In genomic region chr6:115914098-115914497, GRCh38 we compare ENCODE assay signal across 19 cellular contexts.
"Had no signal": no experiment of that assay in that cellular context is flagged by ENCODE, and none has a peak within 500 bp of the region (broad histone marks: within the 10 kb centered on the region; RNA-seq: fewer than 3 reads in every experiment).

No MANE protein-coding gene starts in this region.

- DNase-seq: activated CD4-positive, CD25-positive, alpha-beta regulatory T cell treated with anti-CD3 and anti-CD28 coated beads, Interleukin-2, amount 50 U/mL, for 72 hours; activated naive CD4-positive, alpha-beta T cell; erythroblast; heart right ventricle; islet precursor cell; natural killer cell; nucleus accumbens; right cardiac atrium; stimulated activated CD4-positive, alpha-beta T cell treated with anti-CD3 and anti-CD28 coated beads, Interleukin-15, amount 100 ng/mL, for 24 hours; stimulated activated CD4-positive, alpha-beta T cell treated with anti-CD3 and anti-CD28 coated beads, Interleukin-4, amount 100 ng/mL, for 1 hour; stimulated activated naive B cell treated with anti-CD40 and anti-IgM and Interleukin-4, amounts not matched to agents 10 μg/mL and 1 μg/mL and 100 μg/mL, for 72 hours; uterus had no signal

- H3K4me1 Mint-ChIP-seq: natural killer cell; stimulated activated naive B cell treated with anti-CD40 and anti-IgM and Interleukin-4, amounts not matched to agents 10 μg/mL and 1 μg/mL and 100 μg/mL, for 72 hours had no signal

- H3K36me3 ChIP-seq: gastroesophageal sphincter, heart right ventricle, tibial nerve, uterus had no signal

- H3K36me3 Mint-ChIP-seq: natural killer cell; stimulated activated naive B cell treated with anti-CD40 and anti-IgM and Interleukin-4, amounts not matched to agents 10 μg/mL and 1 μg/mL and 100 μg/mL, for 72 hours had no signal

- H3K9me3 Mint-ChIP-seq: activated T-helper 1 cell treated with anti-CD3 and anti-CD28 coated beads, Interleukin-12 subunit alpha, Interleukin-12 subunit beta, Interleukin-2, Interleukin-4 antibody, amounts not matched to agents 30 ng/mL and 10 ng/mL and 1 ng/mL, durations not matched to agents 14 hours and 24 hours and 36 hours; T-helper 2 cell treated with Interferon-gamma antibody and Interleukin-4, amounts not matched to agents 5 μg/mL and 100 μg/mL, for 36 hours had no signal

- H3K27ac Mint-ChIP-seq: activated T-helper 1 cell treated with anti-CD3 and anti-CD28 coated beads, Interleukin-12 subunit alpha, Interleukin-12 subunit beta, Interleukin-2, Interleukin-4 antibody, amounts not matched to agents 30 ng/mL and 10 ng/mL and 1 ng/mL, durations not matched to agents 14 hours and 24 hours and 36 hours; natural killer cell; progenitor cell of endocrine pancreas; stimulated activated naive B cell treated with anti-CD40 and anti-IgM and Interleukin-4, amounts not matched to agents 10 μg/mL and 1 μg/mL and 100 μg/mL, for 72 hours; T-helper 2 cell treated with Interferon-gamma antibody and Interleukin-4, amounts not matched to agents 5 μg/mL and 100 μg/mL, for 36 hours had no signal

- H3K27me3 Mint-ChIP-seq: progenitor cell of endocrine pancreas had no signal

- H3K4me1 ChIP-seq: gastroesophageal sphincter, heart right ventricle, tibial nerve, uterus had no signal

- H3K27ac ChIP-seq: gastroesophageal sphincter, heart right ventricle, skin epidermis, tibial nerve, uterus had no signal

- ATAC-seq: gastroesophageal sphincter; heart right ventricle; left lobe of liver; natural killer cell; right cardiac atrium; stimulated activated naive B cell treated with anti-CD40 and anti-IgM and Interleukin-4, amounts not matched to agents 10 μg/mL and 1 μg/mL and 100 μg/mL, for 72 hours had no signal

- H3K27me3 ChIP-seq: gastroesophageal sphincter, tibial nerve, uterus had no signal

- H3K4me3 Mint-ChIP-seq: activated T-helper 1 cell treated with anti-CD3 and anti-CD28 coated beads, Interleukin-12 subunit alpha, Interleukin-12 subunit beta, Interleukin-2, Interleukin-4 antibody, amounts not matched to agents 30 ng/mL and 10 ng/mL and 1 ng/mL, durations not matched to agents 14 hours and 24 hours and 36 hours; natural killer cell; stimulated activated naive B cell treated with anti-CD40 and anti-IgM and Interleukin-4, amounts not matched to agents 10 μg/mL and 1 μg/mL and 100 μg/mL, for 72 hours; T-helper 2 cell treated with Interferon-gamma antibody and Interleukin-4, amounts not matched to agents 5 μg/mL and 100 μg/mL, for 36 hours had no signal

- H3K4me3 ChIP-seq: gastroesophageal sphincter, heart right ventricle, skin epidermis, tibial nerve, uterus had no signal
